ENCODE assay signal across 14 cellular contexts in the genomic region with DNA sequence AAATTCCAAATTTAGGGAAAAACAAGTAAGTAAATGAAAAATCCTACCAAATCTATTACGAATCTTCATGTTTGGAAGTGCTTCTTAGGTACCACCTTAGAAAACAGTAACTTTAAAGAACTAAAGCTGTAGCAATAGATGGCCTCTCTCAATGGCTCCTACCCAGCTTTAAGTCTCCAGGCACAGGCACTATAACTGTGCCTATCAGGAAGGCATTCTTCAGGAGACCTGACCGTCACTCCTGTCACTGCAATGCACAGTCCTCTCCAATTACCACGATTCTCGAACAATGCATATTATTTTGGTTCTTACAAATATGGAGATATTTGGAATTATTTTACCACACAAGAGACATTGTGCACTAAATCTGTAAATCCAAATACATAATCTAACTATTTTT. TPM values are rescaled to one million over a fixed set of nuclear protein-coding genes. Genes with fewer than 3 reads are reported as not detected.
DNase-seq lines count a peak whose midpoint lies in the region; ATAC-seq and TF ChIP-seq lines count a peak whose summit lies in the region.
"Had no signal": no experiment of that assay in that cellular context is flagged by ENCODE, and none has a peak within 500 bp of the region (broad histone marks: within the 10 kb centered on the region; RNA-seq: fewer than 3 reads in every experiment).

No MANE protein-coding gene starts in this region.

- H3K4me3 ChIP-seq in epithelial cell of proximal tubule (ENCODE audit: low read depth, low read length) (peak overlapping the region; percentile 43), tibial artery (peak overlapping the region in 1 of 2 donors; percentile 33), A673 (ENCODE audit: low read depth, low read length, poor library complexity, severe bottlenecking) (no peak overlapping the region), MG63 (no peak overlapping the region)
- H3K4me3 ChIP-seq: BLaER1 treated with 17β-estradiol and CSF1 and Interleukin-3, amounts not matched to agents 10 nM and 100 nM had no signal

- H3K4me3 Mint-ChIP-seq in nephron: peak overlapping the region in 2 of 3 experiments; percentile 24 to 28
- H3K4me3 Mint-ChIP-seq: H9 had no signal

- no peaks in the 10 kb centered on the region for H3K27me3 ChIP-seq in tibial artery
- no peaks in the 10 kb centered on the region for H3K27me3 ChIP-seq in A673 (replicated peaks; ENCODE audit: insufficient read depth, low read depth, low read length, poor library complexity)
- no peaks in the 10 kb centered on the region for H3K27me3 ChIP-seq in MG63
- H3K27me3 ChIP-seq: BLaER1 treated with 17β-estradiol and CSF1 and Interleukin-3, amounts not matched to agents 10 nM and 100 nM had no signal

- no TSS peak for BruUV-seq in A673 (replicated peaks; lab: Mats Ljungman, UMichigan)

- H3K9me3 Mint-ChIP-seq in nephron: no peaks in the 10 kb centered on the region
- H3K9me3 Mint-ChIP-seq: H9 had no signal

- CTCF ChIA-PET in A673 (lab: Charles Lee): no interaction called here

- intact Hi-C loops in tibial artery (cut with DNase I; ENCODE audit: low total_unique reads): no loop called here
- intact Hi-C loops in A673 (cut with micrococcal nuclease; ENCODE audit: unreplicated experiment): no loop called here

- peaks cover 89% of the 10 kb centered on the region for H3K4me1 Mint-ChIP-seq in nephron

- H3K27me3 Mint-ChIP-seq in nephron (ENCODE audit: low read depth): no peaks in the 10 kb centered on the region

- H3K9me3 ChIP-seq in tibial artery (no peaks in the 10 kb centered on the region), A673 (ENCODE audit: low read depth, low read length, poor library complexity, severe bottlenecking) (no peaks in the 10 kb centered on the region), MG63 (no peaks in the 10 kb centered on the region)
- H3K9me3 ChIP-seq: BLaER1 treated with 17β-estradiol and CSF1 and Interleukin-3, amounts not matched to agents 10 nM and 100 nM had no signal

- peak overlapping the region in 2 of 3 experiments; percentile 76 to 87 for H3K27ac Mint-ChIP-seq in nephron
- H3K27ac Mint-ChIP-seq: H9 had no signal

- no peak for ATAC-seq in GM18861 (IDR thresholded peaks at IDR 0.05; ENCODE audit: unreplicated experiment)

- H3K27ac ChIP-seq in tibial artery: peak overlapping the region; percentile 30 to 55
- H3K27ac ChIP-seq in A673 (ENCODE audit: low read depth, low read length, poor library complexity, severe bottlenecking): no peak overlapping the region
- H3K27ac ChIP-seq: 22Rv1; BLaER1 treated with 17β-estradiol and CSF1 and Interleukin-3, amounts not matched to agents 10 nM and 100 nM had no signal

- H3K36me3 ChIP-seq in tibial artery: no peaks in the 10 kb centered on the region
- H3K36me3 ChIP-seq in A673 (ENCODE audit: insufficient read depth, low read length, poor library complexity, severe bottlenecking): peaks cover 5% of the 10 kb centered on the region
- peaks cover 86% of the 10 kb centered on the region for H3K36me3 ChIP-seq in MG63
- H3K36me3 ChIP-seq: BLaER1 treated with 17β-estradiol and CSF1 and Interleukin-3, amounts not matched to agents 10 nM and 100 nM had no signal

- TF ChIP-seq CTCF in epithelial cell of proximal tubule (conservative IDR thresholded peaks at IDR 0.05; ENCODE audit: low read depth, low read length): no peak
- no peak for TF ChIP-seq CTCF in nephron (IDR thresholded peaks at IDR 0.05; ENCODE audit: unreplicated experiment in 3 of 3)
- TF ChIP-seq CTCF in tibial artery (IDR thresholded peaks at IDR 0.05): no peak
- no peak for TF ChIP-seq CTCF in A673 (conservative IDR thresholded peaks at IDR 0.05; ENCODE audit: low read depth, low read length)

- POLR2A ChIA-PET in A673 (lab: Charles Lee; ENCODE audit: low non-redundant PET): no interaction called here

- DNase-seq in DMS 273 (lab: John Stamatoyannopoulos, UW; ENCODE audit: unreplicated experiment) (peak; percentile 17), DMS 273 treated with DMSO at 0.1 percent for 48 hours (lab: John Stamatoyannopoulos, UW) (no peak), epithelial cell of proximal tubule (ENCODE audit: low read depth) (no peak), tibial artery (no peak), A673 (ENCODE audit: low spot score) (no peak), MG63 (no peak)
- DNase-seq: H9, NCI-H1436 treated with DMSO at 0.1 percent for 48 hours, NCI-H2081 treated with DMSO at 0.1 percent for 48 hours, NCI-H524 treated with DMSO at 0.1 percent for 48 hours had no signal

- H3K4me1 ChIP-seq in tibial artery: peaks cover 0 to 94% (median 47%) of the 10 kb centered on the region in 4 donors
- peaks cover 14% of the 10 kb centered on the region for H3K4me1 ChIP-seq in A673 (ENCODE audit: insufficient read depth, low read length, poor library complexity, severe bottlenecking)
- H3K4me1 ChIP-seq: BLaER1 treated with 17β-estradiol and CSF1 and Interleukin-3, amounts not matched to agents 10 nM and 100 nM had no signal

- peaks cover 49% of the 10 kb centered on the region for H3K36me3 Mint-ChIP-seq in nephron (ENCODE audit: low read depth)

RNA-seq across cellular contexts. Expression of a gene that starts 12.9 kb away (rescaled TPM):
- total RNA-seq in epithelial cell of proximal tubule (2.4 and 5.0 TPM in 2 replicates), A673 (2021) (41.2 and 42.9 TPM in 2 replicates)
- total RNA-seq in MG63 (2014; rRNA removed; shearing (Covaris generic); ENCODE audit: low replicate concordance): 47.3 and 62.1 TPM in 2 replicates
